In the genomic region with DNA sequence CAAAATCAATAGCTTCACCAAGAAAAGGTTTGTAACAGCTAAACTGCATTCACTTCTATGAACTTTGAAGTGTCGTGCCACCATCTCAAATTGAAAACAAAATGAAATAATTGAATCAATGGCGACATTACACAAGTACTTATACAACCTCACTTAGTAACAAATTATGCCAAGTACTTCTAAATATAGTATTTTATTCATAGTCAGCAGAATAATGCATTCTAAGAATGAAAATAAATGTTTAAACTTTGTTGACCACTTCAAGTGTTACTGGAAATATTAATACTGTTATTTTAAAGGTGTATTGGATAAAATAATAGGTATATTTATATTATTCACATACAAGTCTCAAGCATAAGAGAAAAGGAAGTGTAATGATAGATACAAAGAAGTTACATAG, we compare ENCODE assay signal across 8 cellular contexts.
"Had no signal": no experiment of that assay in that cellular context is flagged by ENCODE, and none has a peak within 500 bp of the region (broad histone marks: within the 10 kb centered on the region; RNA-seq: fewer than 3 reads in every experiment).

No MANE protein-coding gene starts in this region.

- H2AFZ ChIP-seq: GM23338 had no signal

- H3K4me3 ChIP-seq: GM23338 had no signal

- H3K4me2 ChIP-seq: GM23338, KMS-11 had no signal

- ATAC-seq: GM23338 had no signal

- H3K9ac ChIP-seq: KMS-11 had no signal

- FAIRE-seq: H1, H54, HTR-8/SVneo had no signal

- H3K27ac ChIP-seq: KMS-11 had no signal

- DNase-seq: H9, HCEC 1CT, KBM-7 had no signal
